ENCODE assay signal across 18 cellular contexts in genomic region chr13:59687028-59687427, GRCh38.
"Had no signal": no experiment of that assay in that cellular context is flagged by ENCODE, and none has a peak within 500 bp of the region (broad histone marks: within the 10 kb centered on the region; RNA-seq: fewer than 3 reads in every experiment).

No MANE protein-coding gene starts in this region.

- H3K27me3 Mint-ChIP-seq: naive thymus-derived CD8-positive, alpha-beta T cell; type B pancreatic cell had no signal

- H3K27me3 ChIP-seq: brain microvascular endothelial cell, sigmoid colon, suprapubic skin had no signal

- H3K9me3 ChIP-seq: mucosa of descending colon, sigmoid colon, suprapubic skin had no signal

- H3K36me3 Mint-ChIP-seq: activated naive CD4-positive, alpha-beta T cell treated with anti-CD3 and anti-CD28 coated beads, Interleukin-2, amount 50 U/mL, for 72 hours; immature natural killer cell; naive thymus-derived CD8-positive, alpha-beta T cell; type B pancreatic cell had no signal

- H3K4me3 ChIP-seq: lung, mucosa of descending colon, sigmoid colon, suprapubic skin had no signal

- H3K27ac ChIP-seq: brain microvascular endothelial cell, sigmoid colon, suprapubic skin had no signal

- ATAC-seq: activated naive CD4-positive, alpha-beta T cell treated with anti-CD3 and anti-CD28 coated beads, Interleukin-2, amount 50 U/mL, for 72 hours; mucosa of descending colon; naive thymus-derived CD8-positive, alpha-beta T cell; stimulated activated naive CD8-positive, alpha-beta T cell treated with anti-CD3 and anti-CD28 coated beads, Interleukin-15, Interleukin-2, amounts not matched to agents 100 U/mL and 50 U/mL, for 24 hours had no signal

- H3K9me3 Mint-ChIP-seq: activated naive CD4-positive, alpha-beta T cell treated with anti-CD3 and anti-CD28 coated beads, Interleukin-2, amount 50 U/mL, for 72 hours; immature natural killer cell; naive thymus-derived CD8-positive, alpha-beta T cell; type B pancreatic cell had no signal

- H3K4me3 Mint-ChIP-seq: immature natural killer cell; naive thymus-derived CD8-positive, alpha-beta T cell; type B pancreatic cell had no signal

- H3K36me3 ChIP-seq: brain microvascular endothelial cell, sigmoid colon, suprapubic skin had no signal

- H3K4me1 ChIP-seq: suprapubic skin had no signal

- H3K27ac Mint-ChIP-seq: activated naive CD4-positive, alpha-beta T cell treated with anti-CD3 and anti-CD28 coated beads, Interleukin-2, amount 50 U/mL, for 72 hours; immature natural killer cell; naive thymus-derived CD8-positive, alpha-beta T cell; type B pancreatic cell had no signal

- DNase-seq: activated CD4-positive, alpha-beta T cell treated with anti-CD3 and anti-CD28 coated beads, Interleukin-2, amount 50 U/mL, for 4 hours; activated CD4-positive, CD25-positive, alpha-beta regulatory T cell treated with anti-CD3 and anti-CD28 coated beads, Interleukin-2, amount 50 U/mL, for 72 hours; activated T-cell treated with anti-CD3 and anti-CD28 coated beads, Interleukin-2, amount 50 U/mL, for 1 hour; amygdala; brain microvascular endothelial cell; immature natural killer cell; mucosa of descending colon; naive thymus-derived CD8-positive, alpha-beta T cell; occipital lobe; sigmoid colon; stimulated activated CD4-positive, alpha-beta T cell treated with anti-CD3 and anti-CD28 coated beads, Interleukin-2, amount 100 ng/mL, for 48 hours; stimulated activated CD8-positive, alpha-beta memory T cell treated with anti-CD3 and anti-CD28 coated beads, Interleukin-4, amount 100 ng/mL, for 48 hours; stimulated activated naive CD8-positive, alpha-beta T cell treated with anti-CD3 and anti-CD28 coated beads, Interleukin-15, Interleukin-2, amounts not matched to agents 100 U/mL and 50 U/mL, for 24 hours; T-helper 2 cell had no signal
